ENCODE assay signal across 8 cellular contexts in the genomic region with DNA sequence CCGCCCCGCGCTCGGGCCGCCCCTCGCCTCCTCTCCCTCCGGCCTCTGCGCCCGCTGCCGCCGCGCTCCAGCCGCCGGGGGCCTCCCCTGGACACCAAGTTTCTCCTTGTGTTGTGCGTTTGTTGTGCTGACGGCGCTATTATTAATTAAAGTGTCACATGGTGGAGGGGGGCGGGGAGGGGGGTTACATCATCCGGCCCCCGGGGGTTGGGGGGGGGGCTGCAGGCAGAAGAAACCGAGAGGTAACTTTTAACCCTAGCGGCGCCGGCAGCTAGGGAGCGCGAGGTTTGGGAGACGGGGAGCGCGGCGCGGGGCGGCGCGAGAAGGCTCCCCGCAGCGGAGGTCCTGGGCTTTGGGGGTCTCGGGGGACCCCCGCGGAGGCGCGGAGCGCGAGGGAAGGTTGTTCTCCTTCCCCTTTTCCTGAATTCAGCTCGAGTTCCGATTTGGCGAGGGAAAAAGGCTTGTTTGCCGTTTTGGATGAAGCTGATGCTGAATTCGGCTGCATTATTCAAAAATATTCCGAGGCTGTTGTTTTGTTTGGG. TPM values are rescaled to one million over a fixed set of nuclear protein-coding genes. Genes with fewer than 3 reads are reported as not detected.
A peak's percentile ranks its signal among the peaks of the same experiment; 100 is the strongest.
DNase-seq lines count a peak whose midpoint lies in the region; ATAC-seq and TF ChIP-seq lines count a peak whose summit lies in the region.

TSS of gene HRK (minus strand) at position 117 of the 542 bp plus-strand sequence. CDS start 134 bp downstream, outside the sequence.

- H3K36me3 ChIP-seq in ACC112 (ENCODE audit: insufficient read depth, low read length) (no peaks in the 10 kb centered on the region), sigmoid colon (no peaks in the 10 kb centered on the region)
- no peaks in the 10 kb centered on the region for H3K36me3 ChIP-seq in effector memory CD4-positive, alpha-beta T cell (ENCODE audit: control insufficient read depth, insufficient read depth, low read length)

- intact Hi-C loops in sigmoid colon (cut with DNase I), result no loop called here

- peaks cover 79% of the 10 kb centered on the region for H3K27me3 ChIP-seq in ACC112 (ENCODE audit: insufficient read depth, low read length)
- H3K27me3 ChIP-seq in effector memory CD4-positive, alpha-beta T cell (replicated peaks; ENCODE audit: control insufficient read depth, insufficient read depth, low read length, poor library complexity, severe bottlenecking), result peaks cover 39% of the 10 kb centered on the region
- peaks cover 39 to 88% (median 77%) of the 10 kb centered on the region in 3 donors for H3K27me3 ChIP-seq in sigmoid colon

- H3K4me3 ChIP-seq in ACC112 (ENCODE audit: low read depth, low read length), result peak within 1 kb of the TSS; percentile 70
- H3K4me3 ChIP-seq in effector memory CD4-positive, alpha-beta T cell (ENCODE audit: insufficient read depth, low read depth, low read length, poor library complexity, severe bottlenecking), result peak within 1 kb of the TSS; percentile 28
- peak within 1 kb of the TSS in 3 of 4 donors; percentile 22 to 40 (median 38) for H3K4me3 ChIP-seq in sigmoid colon

- TF ChIP-seq EP300 in sigmoid colon (IDR thresholded peaks at IDR 0.05), result no peak

- ATAC-seq in GM19025 (IDR thresholded peaks at IDR 0.05; ENCODE audit: low read depth, unreplicated experiment) (peak; percentile 24), GM19395 (IDR thresholded peaks at IDR 0.05; ENCODE audit: unreplicated experiment) (no peak), HG03342 (IDR thresholded peaks at IDR 0.05; ENCODE audit: unreplicated experiment) (no peak)

- H3K27ac ChIP-seq in ACC112 (ENCODE audit: low read depth, low read length) (no peak within 1 kb of the TSS), sigmoid colon (no peak within 1 kb of the TSS)
- no peak within 1 kb of the TSS for H3K27ac ChIP-seq in effector memory CD4-positive, alpha-beta T cell (ENCODE audit: insufficient read depth, low read length, poor library complexity, severe bottlenecking)

- WGBS in sigmoid colon, 2 donors, result 1 to 2% methylated on average over 49 of the region's 49 CpGs

- H3K4me1 ChIP-seq in ACC112 (ENCODE audit: control insufficient read depth, insufficient read depth, low read length, unreplicated experiment) (peaks cover 7% of the 10 kb centered on the region), sigmoid colon (peaks cover 0 to 42% (median 37%) of the 10 kb centered on the region in 4 donors)
- H3K4me1 ChIP-seq in effector memory CD4-positive, alpha-beta T cell (ENCODE audit: control insufficient read depth, insufficient read depth, low read length, poor library complexity, severe bottlenecking), result peaks cover 33% of the 10 kb centered on the region

- H2AFZ ChIP-seq in ACC112 (ENCODE audit: low read length, unreplicated experiment), result no peak within 1 kb of the TSS

- no peaks in the 10 kb centered on the region for H3K79me2 ChIP-seq in ACC112 (ENCODE audit: control insufficient read depth, insufficient read depth, low read length, unreplicated experiment)

- no peaks in the 10 kb centered on the region for H3K9me3 ChIP-seq in effector memory CD4-positive, alpha-beta T cell (ENCODE audit: control insufficient read depth, low read length)
- H3K9me3 ChIP-seq in sigmoid colon, result no peaks in the 10 kb centered on the region

- TF ChIP-seq CTCF in sigmoid colon (IDR thresholded peaks at IDR 0.05), result no peak

- peak; percentile 59 for DNase-seq in NCI-H2196 (lab: John Stamatoyannopoulos, UW; ENCODE audit: unreplicated experiment)
- DNase-seq in effector memory CD4-positive, alpha-beta T cell, result no peak
- DNase-seq in sigmoid colon, result no peak
- no peak for DNase-seq in OCI-M1 (lab: John Stamatoyannopoulos, UW)

- no peak for TF ChIP-seq POLR2A in sigmoid colon (IDR thresholded peaks at IDR 0.05)

RNA-seq across cellular contexts. Expression of gene HRK, which starts in this region (rescaled TPM):
- under 1 TPM in 1 of 4 donors, not detected in 3; under 0.01 TPM for total RNA-seq in sigmoid colon
- polyA plus RNA-seq in sigmoid colon, result under 1 TPM; under 0.01 to 0.92 (median 0.38) TPM
